Comparison of ENCODE assay signal across 9 cellular contexts in genomic region chr9:93031629-93032431, GRCh38. TPM values are rescaled to one million over a fixed set of nuclear protein-coding genes. Genes with fewer than 3 reads are reported as not detected.
A peak's percentile ranks its signal among the peaks of the same experiment; 100 is the strongest.
DNase-seq lines count a peak whose midpoint lies in the region; ATAC-seq and TF ChIP-seq lines count a peak whose summit lies in the region.
"Had no signal": no experiment of that assay in that cellular context is flagged by ENCODE, and none has a peak within 500 bp of the region (broad histone marks: within the 10 kb centered on the region; RNA-seq: fewer than 3 reads in every experiment).

No MANE protein-coding gene starts in this region.

- H3K79me2 ChIP-seq in neural progenitor cell (ENCODE audit: low read depth), result no peaks in the 10 kb centered on the region

- intact Hi-C loops in activated CD8-positive, alpha-beta T cell treated with anti-CD3 and anti-CD28 coated beads for 36 hours (cut with micrococcal nuclease), result no loop called here
- intact Hi-C loops in colonic mucosa (cut with DNase I), result no loop called here

- no peak overlapping the region for H3K4me3 Mint-ChIP-seq in activated CD8-positive, alpha-beta T cell treated with anti-CD3 and anti-CD28 coated beads for 36 hours
- no peak overlapping the region for H3K4me3 Mint-ChIP-seq in neural progenitor cell

- peaks cover 0 to 83% (median 33%) of the 10 kb centered on the region in 11 experiments; a peak in 21 of 22 replicates for H4K20me1 ChIP-seq in BLaER1 treated with 17β-estradiol and CSF1 and Interleukin-3, amounts not matched to agents 10 nM and 100 nM
- H4K20me1 ChIP-seq in neural progenitor cell (ENCODE audit: low read depth), result no peaks in the 10 kb centered on the region

- H3K9me3 Mint-ChIP-seq in activated CD8-positive, alpha-beta T cell treated with anti-CD3 and anti-CD28 coated beads for 36 hours, result no peaks in the 10 kb centered on the region
- no peaks in the 10 kb centered on the region for H3K9me3 Mint-ChIP-seq in neural progenitor cell

- H3K4me2 ChIP-seq in BLaER1 treated with 17β-estradiol and CSF1 and Interleukin-3, amounts not matched to agents 10 nM and 100 nM, result peak overlapping the region; percentile 81 to 99 (median 91)
- H3K4me2 ChIP-seq in neural progenitor cell, result no peak overlapping the region

- no peaks in the 10 kb centered on the region for H3F3A ChIP-seq in neural progenitor cell (ENCODE audit: low read depth)

- ATAC-seq in activated CD8-positive, alpha-beta T cell treated with anti-CD3 and anti-CD28 coated beads for 36 hours, result no peak
- ATAC-seq in GM21619 (IDR thresholded peaks at IDR 0.05; ENCODE audit: unreplicated experiment), result no peak

- peak overlapping the region in 8 of 11 experiments; percentile 46 to 74 (median 64); a peak in 14 of 22 replicates for H3K9ac ChIP-seq in BLaER1 treated with 17β-estradiol and CSF1 and Interleukin-3, amounts not matched to agents 10 nM and 100 nM
- no peak overlapping the region for H3K9ac ChIP-seq in neural progenitor cell
- no peak overlapping the region for H3K9ac ChIP-seq in colonic mucosa (ENCODE audit: low read depth in 2 of 2, low read length in 2 of 2)

- H3K27ac ChIP-seq in BLaER1 treated with 17β-estradiol and CSF1 and Interleukin-3, amounts not matched to agents 10 nM and 100 nM, result peak overlapping the region in 9 of 11 experiments; percentile 32 to 81 (median 68); a peak in 16 of 22 replicates
- no peak overlapping the region for H3K27ac ChIP-seq in neural progenitor cell
- H3K27ac ChIP-seq in colonic mucosa, result no peak overlapping the region

- CTCF ChIA-PET in activated CD8-positive, alpha-beta T cell treated with anti-CD3 and anti-CD28 coated beads for 36 hours (lab: Charles Lee), result no interaction called here

- H3K4me1 ChIP-seq in BLaER1 treated with 17β-estradiol and CSF1 and Interleukin-3, amounts not matched to agents 10 nM and 100 nM, result peaks cover 96 to 100% (median 100%) of the 10 kb centered on the region in 10 experiments
- H3K4me1 ChIP-seq in neural progenitor cell (no peaks in the 10 kb centered on the region), colonic mucosa (no peaks in the 10 kb centered on the region)

- no peak overlapping the region for H2AFZ ChIP-seq in neural progenitor cell (replicated peaks)

- H3K36me3 Mint-ChIP-seq in activated CD8-positive, alpha-beta T cell treated with anti-CD3 and anti-CD28 coated beads for 36 hours (ENCODE audit: low read depth), result peaks cover 37% of the 10 kb centered on the region
- no peaks in the 10 kb centered on the region for H3K36me3 Mint-ChIP-seq in neural progenitor cell

- H3K36me3 ChIP-seq in BLaER1 treated with 17β-estradiol and CSF1 and Interleukin-3, amounts not matched to agents 10 nM and 100 nM, result peaks cover 30 to 80% (median 67%) of the 10 kb centered on the region in 11 experiments
- H3K36me3 ChIP-seq in neural progenitor cell, result no peaks in the 10 kb centered on the region
- H3K36me3 ChIP-seq in colonic mucosa, result no peaks in the 10 kb centered on the region

- TF ChIP-seq CTCF in activated CD8-positive, alpha-beta T cell treated with anti-CD3 and anti-CD28 coated beads for 36 hours (IDR thresholded peaks at IDR 0.05), result no peak
- no peak for TF ChIP-seq CTCF in neural progenitor cell (IDR thresholded peaks at IDR 0.05)
- TF ChIP-seq CTCF in colonic mucosa (IDR thresholded peaks at IDR 0.05), result no peak

- POLR2A ChIA-PET in activated CD8-positive, alpha-beta T cell treated with anti-CD3 and anti-CD28 coated beads for 36 hours (lab: Charles Lee), result interaction anchor here (0.8 to 1.0 kb wide), 2 partner anchors 64 to 78 kb away, joined by 3 read pairs; partner anchors contain the start of gene CARD19

- peaks cover 54% of the 10 kb centered on the region for H3K4me1 Mint-ChIP-seq in activated CD8-positive, alpha-beta T cell treated with anti-CD3 and anti-CD28 coated beads for 36 hours (ENCODE audit: low read depth)
- peaks cover 8% of the 10 kb centered on the region for H3K4me1 Mint-ChIP-seq in neural progenitor cell

- peak overlapping the region in 3 of 10 experiments; percentile 29 to 41 (median 36); a peak in 4 of 20 replicates for H3K4me3 ChIP-seq in BLaER1 treated with 17β-estradiol and CSF1 and Interleukin-3, amounts not matched to agents 10 nM and 100 nM
- H3K4me3 ChIP-seq in neural progenitor cell (no peak overlapping the region), colonic mucosa (no peak overlapping the region)

- H3K27ac Mint-ChIP-seq in activated CD8-positive, alpha-beta T cell treated with anti-CD3 and anti-CD28 coated beads for 36 hours, result peak overlapping the region; percentile 63
- no peak overlapping the region for H3K27ac Mint-ChIP-seq in neural progenitor cell

- no peaks in the 10 kb centered on the region for H3K27me3 Mint-ChIP-seq in activated CD8-positive, alpha-beta T cell treated with anti-CD3 and anti-CD28 coated beads for 36 hours
- H3K27me3 Mint-ChIP-seq in neural progenitor cell (ENCODE audit: insufficient read depth, low read depth), result peaks cover 8% of the 10 kb centered on the region

- DNase-seq in AG08395 (ENCODE audit: low spot score) (peak; percentile 44), left kidney (ENCODE audit: low read depth, low spot score) (peak; percentile 55), neural progenitor cell (ENCODE audit: low spot score) (no peak), colonic mucosa (no peak)
- no peak for DNase-seq in activated CD8-positive, alpha-beta T cell treated with anti-CD3 and anti-CD28 coated beads for 36 hours
- DNase-seq in stimulated activated CD4-positive, alpha-beta T cell treated with anti-CD3 and anti-CD28 coated beads, Interleukin-15, amount 100 ng/mL, for 24 hours, result no peak
- DNase-seq: NCI-H1694 treated with DMSO at 0.1 percent for 48 hours had no signal

- no peaks in the 10 kb centered on the region for H3K9me3 ChIP-seq in BLaER1 treated with 17β-estradiol and CSF1 and Interleukin-3, amounts not matched to agents 10 nM and 100 nM (replicated peaks in 1 of 11)
- no peaks in the 10 kb centered on the region for H3K9me3 ChIP-seq in neural progenitor cell (ENCODE audit: low read depth)
- no peaks in the 10 kb centered on the region for H3K9me3 ChIP-seq in colonic mucosa

- no peaks in the 10 kb centered on the region for H3K27me3 ChIP-seq in BLaER1 treated with 17β-estradiol and CSF1 and Interleukin-3, amounts not matched to agents 10 nM and 100 nM
- no peaks in the 10 kb centered on the region for H3K27me3 ChIP-seq in neural progenitor cell
- H3K27me3 ChIP-seq in colonic mucosa, result no peaks in the 10 kb centered on the region

RNA-seq across cellular contexts. Expression of gene SUSD3, which starts 26.7 kb away (rescaled TPM):
- total RNA-seq in activated CD8-positive, alpha-beta T cell treated with anti-CD3 and anti-CD28 coated beads for 36 hours, result 10 to 100 TPM; 34.6 to 36.7 TPM
- total RNA-seq in neural progenitor cell (ENCODE audit: low replicate concordance), result 1.8 TPM in 1 of 2 replicates, not detected in the other
- total RNA-seq in colonic mucosa, result 1 to 10 TPM; 1.6 to 2.2 TPM

Comparison
In these comparisons a context has a peak if more than half of its experiments do, and no peak if none do; other contexts are left out.
1. DNase-seq: peak in AG08395 (single experiment) and left kidney (single experiment); none in activated CD8-positive, alpha-beta T cell treated with anti-CD3 and anti-CD28 coated beads for 36 hours (single experiment), neural progenitor cell (single experiment), stimulated activated CD4-positive, alpha-beta T cell treated with anti-CD3 and anti-CD28 coated beads, Interleukin-15, amount 100 ng/mL, for 24 hours (single experiment) and colonic mucosa (single experiment).
2. H3K27ac ChIP-seq: peak in BLaER1 treated with 17β-estradiol and CSF1 and Interleukin-3, amounts not matched to agents 10 nM and 100 nM (9 of 11); none in neural progenitor cell (single experiment) and colonic mucosa (single experiment).
3. H3K9ac ChIP-seq: peak in BLaER1 treated with 17β-estradiol and CSF1 and Interleukin-3, amounts not matched to agents 10 nM and 100 nM (8 of 11); none in neural progenitor cell (single experiment) and colonic mucosa (0 of 2).
4. RNA of gene SUSD3, which starts 26.7 kb away (total RNA-seq): 34.6 to 36.7 TPM in activated CD8-positive, alpha-beta T cell treated with anti-CD3 and anti-CD28 coated beads for 36 hours; 1.6 to 2.2 TPM in colonic mucosa and 1.8 TPM in neural progenitor cell; every median in the first group is over 10 times any median in the second.